30 cellular contexts compared by ENCODE assay signal in the genomic region with DNA sequence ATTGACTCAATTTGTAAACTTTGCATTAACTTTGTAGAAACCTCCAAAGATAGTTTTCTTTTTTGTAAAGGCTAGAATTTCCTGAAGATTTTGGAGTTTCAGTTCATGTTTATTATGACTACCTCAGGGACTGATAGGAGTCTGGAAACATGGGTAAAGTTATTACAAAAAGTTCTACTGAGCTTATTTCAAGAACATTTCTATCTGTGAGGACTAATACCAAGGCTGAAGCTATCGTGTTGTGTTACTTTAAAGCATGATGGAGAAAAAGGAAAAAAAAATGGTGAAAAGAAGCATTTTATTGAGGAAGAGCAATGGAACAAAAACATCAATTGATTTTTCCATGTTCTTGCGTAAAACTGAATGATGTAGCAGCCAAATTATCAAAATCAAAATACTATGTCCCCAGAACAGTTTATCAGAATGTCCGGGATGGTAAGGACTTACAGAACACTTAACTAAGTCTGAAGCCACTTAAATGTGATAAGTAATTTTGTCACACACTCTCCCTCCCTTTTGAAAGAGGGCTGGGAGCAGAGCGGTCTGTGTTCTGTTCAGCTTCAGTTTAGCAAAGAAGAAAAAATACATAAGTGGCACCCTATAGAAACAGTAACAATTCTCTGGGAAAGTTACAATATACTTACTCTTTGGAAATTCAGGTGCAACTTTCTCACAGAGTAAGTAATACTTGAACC.
"Had no signal": no experiment of that assay in that cellular context is flagged by ENCODE, and none has a peak within 500 bp of the region (broad histone marks: within the 10 kb centered on the region; RNA-seq: fewer than 3 reads in every experiment).

No MANE protein-coding gene starts in this region.

- H3K27ac Mint-ChIP-seq: naive thymus-derived CD4-positive, alpha-beta T cell; natural killer cell treated with Interleukin-12 subunit alpha and Interleukin-12 subunit beta and Interleukin-15 and Interleukin-18, amount 100 ng/mL, for 72 hours; stimulated activated memory B cell treated with anti-CD40 and anti-IgM and Interleukin-4, amounts not matched to agents 10 μg/mL and 1 μg/mL and 100 μg/mL, for 72 hours had no signal

- ATAC-seq: left lobe of liver; mucosa of descending colon; naive thymus-derived CD4-positive, alpha-beta T cell; natural killer cell treated with Interleukin-12 subunit alpha and Interleukin-12 subunit beta and Interleukin-15 and Interleukin-18, amount 100 ng/mL, for 72 hours; psoas muscle; stimulated activated memory B cell treated with anti-CD40 and anti-IgM and Interleukin-4, amounts not matched to agents 10 μg/mL and 1 μg/mL and 100 μg/mL, for 72 hours; stimulated activated naive CD8-positive, alpha-beta T cell treated with anti-CD3 and anti-CD28 coated beads, Interleukin-15, Interleukin-2, amounts not matched to agents 100 U/mL and 50 U/mL, for 24 hours had no signal

- H3K4me1 Mint-ChIP-seq: naive thymus-derived CD4-positive, alpha-beta T cell had no signal

- H3K4me3 Mint-ChIP-seq: naive thymus-derived CD4-positive, alpha-beta T cell; natural killer cell treated with Interleukin-12 subunit alpha and Interleukin-12 subunit beta and Interleukin-15 and Interleukin-18, amount 100 ng/mL, for 72 hours; neural crest cell; stimulated activated memory B cell treated with anti-CD40 and anti-IgM and Interleukin-4, amounts not matched to agents 10 μg/mL and 1 μg/mL and 100 μg/mL, for 72 hours had no signal

- H3K79me2 ChIP-seq: parathyroid adenoma had no signal

- H3K27ac ChIP-seq: neutrophil, parathyroid adenoma, psoas muscle, sigmoid colon, stomach, thyroid gland, transverse colon, upper lobe of left lung, vagina had no signal

- H3K36me3 Mint-ChIP-seq: naive thymus-derived CD4-positive, alpha-beta T cell; natural killer cell treated with Interleukin-12 subunit alpha and Interleukin-12 subunit beta and Interleukin-15 and Interleukin-18, amount 100 ng/mL, for 72 hours; stimulated activated memory B cell treated with anti-CD40 and anti-IgM and Interleukin-4, amounts not matched to agents 10 μg/mL and 1 μg/mL and 100 μg/mL, for 72 hours had no signal

- H3K9ac ChIP-seq: parathyroid adenoma had no signal

- H3K4me3 ChIP-seq: heart right ventricle, lung, mucosa of descending colon, psoas muscle, sigmoid colon, stomach, testis, thyroid gland, transverse colon, upper lobe of left lung, vagina had no signal

- H3K9me3 Mint-ChIP-seq: stimulated activated memory B cell treated with anti-CD40 and anti-IgM and Interleukin-4, amounts not matched to agents 10 μg/mL and 1 μg/mL and 100 μg/mL, for 72 hours had no signal

- H3K4me1 ChIP-seq: parathyroid adenoma, psoas muscle, sigmoid colon, stomach, testis, thyroid gland, transverse colon, upper lobe of left lung, vagina had no signal

- H2AFZ ChIP-seq: parathyroid adenoma had no signal

- H3K9me3 ChIP-seq: heart right ventricle, mucosa of descending colon, neutrophil, psoas muscle, sigmoid colon, stomach, testis, thyroid gland, transverse colon, upper lobe of left lung, vagina had no signal

- H3K27me3 Mint-ChIP-seq: natural killer cell treated with Interleukin-12 subunit alpha and Interleukin-12 subunit beta and Interleukin-15 and Interleukin-18, amount 100 ng/mL, for 72 hours had no signal

- H3K36me3 ChIP-seq: heart right ventricle, neutrophil, sigmoid colon, stomach, thyroid gland, transverse colon, upper lobe of left lung, vagina had no signal

- H3K27me3 ChIP-seq: heart right ventricle, neutrophil, sigmoid colon, stomach, testis, thyroid gland, transverse colon, upper lobe of left lung, vagina had no signal

- DNase-seq: heart right ventricle; hippocampal formation; kidney glomerular epithelial cell; left cardiac atrium; mesendoderm; midbrain; mucosa of descending colon; naive thymus-derived CD4-positive, alpha-beta T cell; occipital lobe; psoas muscle; sigmoid colon; small intestine; stimulated activated CD4-positive, alpha-beta T cell treated with anti-CD3 and anti-CD28 coated beads, Interleukin-1b, Interleukin-23, amount 100 ng/mL, for 48 hours; stimulated activated CD4-positive, alpha-beta T cell treated with anti-CD3 and anti-CD28 coated beads, Interleukin-2, amount 100 ng/mL, for 48 hours; stimulated activated CD4-positive, alpha-beta T cell treated with anti-CD3 and anti-CD28 coated beads, Interleukin-4, amount 100 ng/mL, for 4 hours; stimulated activated CD8-positive, alpha-beta memory T cell treated with anti-CD3 and anti-CD28 coated beads, Interleukin-4, amount 100 ng/mL, for 48 hours; stimulated activated naive CD8-positive, alpha-beta T cell treated with anti-CD3 and anti-CD28 coated beads, Interleukin-15, Interleukin-2, amounts not matched to agents 100 U/mL and 50 U/mL, for 24 hours; stomach; testis; thyroid gland; transverse colon; upper lobe of left lung had no signal
